In genomic region chr11:44565746-44566558, GRCh38 we compare ENCODE assay signal across 1 cellular context.
TF ChIP-seq lines count a peak whose summit lies in the region.

No MANE protein-coding gene starts in this region.

TF ChIP-seq in GM12878, 131 proteins besides CTCF, POLR2A, EP300 and RAD21 (continued from another document):
- TF ChIP-seq, protein P1, sequence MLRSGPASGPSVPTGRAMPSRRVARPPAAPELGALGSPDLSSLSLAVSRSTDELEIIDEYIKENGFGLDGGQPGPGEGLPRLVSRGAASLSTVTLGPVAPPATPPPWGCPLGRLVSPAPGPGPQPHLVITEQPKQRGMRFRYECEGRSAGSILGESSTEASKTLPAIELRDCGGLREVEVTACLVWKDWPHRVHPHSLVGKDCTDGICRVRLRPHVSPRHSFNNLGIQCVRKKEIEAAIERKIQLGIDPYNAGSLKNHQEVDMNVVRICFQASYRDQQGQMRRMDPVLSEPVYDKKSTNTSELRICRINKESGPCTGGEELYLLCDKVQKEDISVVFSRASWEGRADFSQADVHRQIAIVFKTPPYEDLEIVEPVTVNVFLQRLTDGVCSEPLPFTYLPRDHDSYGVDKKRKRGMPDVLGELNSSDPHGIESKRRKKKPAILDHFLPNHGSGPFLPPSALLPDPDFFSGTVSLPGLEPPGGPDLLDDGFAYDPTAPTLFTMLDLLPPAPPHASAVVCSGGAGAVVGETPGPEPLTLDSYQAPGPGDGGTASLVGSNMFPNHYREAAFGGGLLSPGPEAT (IDR thresholded peaks at IDR 0.05; ENCODE audit: low read depth): no peak
- TF ChIP-seq CHD4 (IDR thresholded peaks at IDR 0.05) (no peak), PRDM15 (CRISPR knock-in tag; IDR thresholded peaks at IDR 0.05) (no peak), POLR2AphosphoS5 (IDR thresholded peaks at IDR 0.05; ENCODE audit: low read length) (peak; percentile 17; the same call in 1 of the 2 replicates), SIN3A (IDR thresholded peaks at IDR 0.05; ENCODE audit: low read depth, low read length) (peak; percentile 44; the same call in 1 of the 2 replicates), CREB1 (IDR thresholded peaks at IDR 0.05; ENCODE audit: low read depth) (no peak), TARDBP (IDR thresholded peaks at IDR 0.05; ENCODE audit: borderline replicate concordance) (no peak), LARP7 (IDR thresholded peaks at IDR 0.05) (peak; percentile 72; the same call in 1 of the 2 replicates), GATAD2B (conservative IDR thresholded peaks at IDR 0.05; ENCODE audit: low read depth) (peak; percentile 57; the same call in 1 of the 2 replicates), MTA2 (IDR thresholded peaks at IDR 0.05; ENCODE audit: low read depth) (0 out of 2 replicates have a peak, but pooled peaks have one; percentile 23), CHD1 (IDR thresholded peaks at IDR 0.05; ENCODE audit: low read depth, low read length) (0 out of 2 replicates have a peak, but pooled peaks have one; percentile 63), ZNF384 (IDR thresholded peaks at IDR 0.05; ENCODE audit: borderline replicate concordance, low read depth, low read length) (no peak), NR2F1 (conservative IDR thresholded peaks at IDR 0.05) (peak; percentile 4; the same call in 1 of the 2 replicates), SPI1 (IDR thresholded peaks at IDR 0.05; ENCODE audit: borderline replicate concordance, insufficient read depth, low read depth, low read length) (0 out of 2 replicates have a peak, but pooled peaks have one; percentile 28), IKZF1 (conservative IDR thresholded peaks at IDR 0.05) (peak; percentile 35), RUNX3 (IDR thresholded peaks at IDR 0.05; ENCODE audit: low read length) (0 out of 2 replicates have a peak, but pooled peaks have one; percentile 4), MLLT1 (IDR thresholded peaks at IDR 0.05) (peak; percentile 81), NBN (IDR thresholded peaks at IDR 0.05) (peak; percentile 43; the same call in 1 of the 2 replicates), TCF12 (IDR thresholded peaks at IDR 0.05; ENCODE audit: low read depth, low read length) (0 out of 2 replicates have a peak, but pooled peaks have one; percentile 2), NKRF (conservative IDR thresholded peaks at IDR 0.05) (peak; percentile 73; the same call in 1 of the 2 replicates), SMARCA5 (IDR thresholded peaks at IDR 0.05) (0 out of 2 replicates have a peak, but pooled peaks have one; percentile 60), RCOR1 (conservative IDR thresholded peaks at IDR 0.05; ENCODE audit: low read depth, low read length) (no peak), DPF2 (IDR thresholded peaks at IDR 0.05) (peak; percentile 57)
